In the genomic region with DNA sequence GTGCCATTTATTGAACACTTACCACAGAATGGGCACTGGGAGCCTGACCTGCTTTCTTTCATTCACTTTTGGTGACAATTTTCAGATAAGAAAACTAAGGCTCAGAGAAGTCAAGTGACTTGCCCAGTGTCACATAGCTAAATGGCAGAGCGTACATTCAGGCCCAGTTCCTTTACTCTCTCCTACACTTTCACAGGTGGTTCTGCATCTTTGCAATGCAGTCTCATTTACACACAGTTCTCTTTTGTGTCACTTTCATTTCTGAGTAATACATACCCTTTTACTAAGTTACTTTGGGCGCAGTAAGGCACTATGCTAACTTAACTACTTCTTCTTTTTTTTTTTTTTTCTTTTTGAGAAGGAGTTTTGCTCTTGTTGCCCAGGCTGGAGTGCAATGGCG, we compare ENCODE assay signal across 8 cellular contexts. TPM values are rescaled to one million over a fixed set of nuclear protein-coding genes. Genes with fewer than 3 reads are reported as not detected.
DNase-seq lines count a peak whose midpoint lies in the region; ATAC-seq and TF ChIP-seq lines count a peak whose summit lies in the region.

No MANE protein-coding gene starts in this region.

- peaks cover 7 to 26% of the 10 kb centered on the region in 2 donors for H3K27me3 Mint-ChIP-seq in CD8-positive, alpha-beta memory T cell

- peaks cover 4 to 6% (median 5%) of the 10 kb centered on the region in 3 donors for H3K36me3 Mint-ChIP-seq in CD8-positive, alpha-beta memory T cell

- TF ChIP-seq CTCF in GM10266 (IDR thresholded peaks at IDR 0.05; ENCODE audit: control insufficient read depth, insufficient read depth, low read depth, missing control alignments) = no peak
- no peak for TF ChIP-seq CTCF in WERI-Rb-1 (IDR thresholded peaks at IDR 0.05; ENCODE audit: low read depth, low read length)

- H3K4me1 ChIP-seq in CD8-positive, alpha-beta memory T cell (ENCODE audit: insufficient read depth, low read length) = no peaks in the 10 kb centered on the region

- no peaks in the 10 kb centered on the region for H3K9me3 Mint-ChIP-seq in CD8-positive, alpha-beta memory T cell

- H3K4me3 Mint-ChIP-seq in CD8-positive, alpha-beta memory T cell = no peak overlapping the region

- H3K27ac ChIP-seq in WERI-Rb-1 = peak overlapping the region; percentile 80; the same call in 1 of the 2 replicates
- no peak overlapping the region for H3K27ac ChIP-seq in CD8-positive, alpha-beta memory T cell (ENCODE audit: low read depth, low read length)

- no peak overlapping the region for H3K4me3 ChIP-seq in WERI-Rb-1 (ENCODE audit: low read depth, low read length)
- H3K4me3 ChIP-seq in CD8-positive, alpha-beta memory T cell (ENCODE audit: low read length) = no peak overlapping the region

- peak; percentile 94 for ATAC-seq in GM19452 (IDR thresholded peaks at IDR 0.05; ENCODE audit: unreplicated experiment)
- ATAC-seq in HG03097 (IDR thresholded peaks at IDR 0.05; ENCODE audit: low FRiP score, unreplicated experiment) = peak; percentile 74

- no peaks in the 10 kb centered on the region for H3K27me3 ChIP-seq in WERI-Rb-1 (ENCODE audit: insufficient read depth, low read depth, severe bottlenecking)
- H3K27me3 ChIP-seq in CD8-positive, alpha-beta memory T cell (ENCODE audit: insufficient read depth, low read length, poor library complexity, severe bottlenecking) = no peaks in the 10 kb centered on the region

- DNase-seq in GM10266 (ENCODE audit: extremely low spot score) (peak; percentile 67), WERI-Rb-1 (no peak), NCI-H526 treated with DMSO at 0.1 percent for 48 hours (lab: John Stamatoyannopoulos, UW) (no peak), GM03348 (ENCODE audit: low spot score) (no peak), OCI-M2 (lab: John Stamatoyannopoulos, UW; ENCODE audit: unreplicated experiment) (no peak)
- no peak for DNase-seq in CD8-positive, alpha-beta memory T cell

- H3K9me3 ChIP-seq in WERI-Rb-1 (ENCODE audit: severe bottlenecking) = no peaks in the 10 kb centered on the region
- no peaks in the 10 kb centered on the region for H3K9me3 ChIP-seq in CD8-positive, alpha-beta memory T cell (ENCODE audit: low read length)

- H3K4me1 Mint-ChIP-seq in CD8-positive, alpha-beta memory T cell = peaks cover 8 to 13% (median 11%) of the 10 kb centered on the region in 3 donors

- POLR2A ChIA-PET in CD8-positive, alpha-beta memory T cell (lab: Charles Lee) = no interaction called here

- CTCF ChIA-PET in CD8-positive, alpha-beta memory T cell (lab: Charles Lee) = no interaction called here

- H3K27ac Mint-ChIP-seq in CD8-positive, alpha-beta memory T cell = no peak overlapping the region

- H3K36me3 ChIP-seq in WERI-Rb-1 = peaks cover 2% of the 10 kb centered on the region
- no peaks in the 10 kb centered on the region for H3K36me3 ChIP-seq in CD8-positive, alpha-beta memory T cell (ENCODE audit: insufficient read depth, low read length)

RNA-seq across cellular contexts. Expression of a gene that starts 8.3 kb away (rescaled TPM):
- 10 to 100 TPM; 68.6 to 69.3 TPM for total RNA-seq in CD8-positive, alpha-beta memory T cell
- polyA plus RNA-seq in CD8-positive, alpha-beta memory T cell = 5.4 TPM

RNA-seq across cellular contexts. Expression of a gene that starts 53.6 kb away (rescaled TPM):
- 10 to 100 TPM; 33.5 to 35.0 TPM for total RNA-seq in CD8-positive, alpha-beta memory T cell
- polyA plus RNA-seq in CD8-positive, alpha-beta memory T cell = 12.8 TPM
